ENCODE assay signal across 1 cellular context in the genomic region with DNA sequence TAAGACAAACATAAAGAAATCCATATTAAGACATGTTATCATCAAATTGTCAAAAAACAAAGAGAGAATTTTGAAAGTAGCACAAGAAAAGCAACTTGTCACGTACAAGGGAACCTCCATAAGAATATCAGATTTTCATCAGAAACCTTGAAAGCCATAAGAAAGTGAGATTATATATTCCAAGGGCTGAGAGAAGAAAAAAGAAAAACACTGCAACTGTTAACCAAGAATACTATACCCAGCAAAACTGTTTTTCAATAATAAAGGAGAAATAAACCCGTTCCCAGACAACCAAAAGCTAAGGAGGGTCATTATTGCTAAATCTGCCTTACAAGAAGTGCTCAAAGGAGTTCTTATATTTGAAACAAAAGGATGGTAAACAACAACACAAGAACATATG.
TF ChIP-seq lines count a peak whose summit lies in the region.

No MANE protein-coding gene starts in this region.

TF ChIP-seq in HEK293, 187 proteins besides CTCF, POLR2A, EP300 and RAD21 (continued from another document):
- TF ChIP-seq HOXC10 (CRISPR knock-in tag; IDR thresholded peaks at IDR 0.05) = no peak
- TF ChIP-seq ZNF138 (tag by site-specific recombination; IDR thresholded peaks at IDR 0.05; ENCODE audit: borderline replicate concordance) = no peak
- TF ChIP-seq, protein P1, sequence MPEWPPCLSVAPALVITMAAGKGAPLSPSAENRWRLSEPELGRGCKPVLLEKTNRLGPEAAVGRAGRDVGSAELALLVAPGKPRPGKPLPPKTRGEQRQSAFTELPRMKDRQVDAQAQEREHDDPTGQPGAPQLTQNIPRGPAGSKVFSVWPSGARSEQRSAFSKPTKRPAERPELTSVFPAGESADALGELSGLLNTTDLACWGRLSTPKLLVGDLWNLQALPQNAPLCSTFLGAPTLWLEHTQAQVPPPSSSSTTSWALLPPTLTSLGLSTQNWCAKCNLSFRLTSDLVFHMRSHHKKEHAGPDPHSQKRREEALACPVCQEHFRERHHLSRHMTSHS (tag by site-specific recombination; IDR thresholded peaks at IDR 0.05) = no peak
TF ChIP-seq in HEK293: peak in this region for 2.
